1 cellular context compared by ENCODE assay signal in the genomic region with DNA sequence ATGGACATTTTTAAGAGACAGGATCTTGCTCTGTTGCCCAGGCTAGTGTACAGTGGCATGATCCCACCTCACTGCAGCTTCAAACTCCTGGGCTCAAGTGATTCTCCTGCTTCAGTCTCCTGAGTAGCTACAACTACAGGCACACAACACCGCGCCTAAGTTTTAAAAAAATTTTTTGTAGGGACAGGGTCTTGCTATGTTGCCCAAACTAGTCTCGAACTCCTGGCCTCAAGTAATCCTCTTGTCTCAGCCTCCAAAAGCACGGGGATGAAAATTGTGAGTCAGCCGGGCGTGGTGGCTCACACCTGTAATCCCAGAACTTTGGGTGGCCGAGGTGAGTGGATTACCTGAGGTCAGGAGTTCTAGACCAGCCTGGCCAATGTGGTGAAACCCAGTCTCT.
TF ChIP-seq lines count a peak whose summit lies in the region.

No MANE protein-coding gene starts in this region.

TF ChIP-seq in GM23338, 12 proteins besides CTCF, POLR2A, EP300 and RAD21:
- no peak for TF ChIP-seq EZH2 (IDR thresholded peaks at IDR 0.05; ENCODE audit: low read depth, unreplicated experiment)
- no peak for TF ChIP-seq STAT1 (IDR thresholded peaks at IDR 0.05; ENCODE audit: unreplicated experiment)
- no peak for TF ChIP-seq JUNB (IDR thresholded peaks at IDR 0.05; ENCODE audit: unreplicated experiment)
- no peak for TF ChIP-seq EZH2phosphoT487 (IDR thresholded peaks at IDR 0.05; ENCODE audit: unreplicated experiment)
- no peak for TF ChIP-seq NANOG (IDR thresholded peaks at IDR 0.05; ENCODE audit: borderline replicate concordance)
- TF ChIP-seq, protein P1, sequence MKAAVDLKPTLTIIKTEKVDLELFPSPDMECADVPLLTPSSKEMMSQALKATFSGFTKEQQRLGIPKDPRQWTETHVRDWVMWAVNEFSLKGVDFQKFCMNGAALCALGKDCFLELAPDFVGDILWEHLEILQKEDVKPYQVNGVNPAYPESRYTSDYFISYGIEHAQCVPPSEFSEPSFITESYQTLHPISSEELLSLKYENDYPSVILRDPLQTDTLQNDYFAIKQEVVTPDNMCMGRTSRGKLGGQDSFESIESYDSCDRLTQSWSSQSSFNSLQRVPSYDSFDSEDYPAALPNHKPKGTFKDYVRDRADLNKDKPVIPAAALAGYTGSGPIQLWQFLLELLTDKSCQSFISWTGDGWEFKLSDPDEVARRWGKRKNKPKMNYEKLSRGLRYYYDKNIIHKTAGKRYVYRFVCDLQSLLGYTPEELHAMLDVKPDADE (IDR thresholded peaks at IDR 0.05): no peak
- TF ChIP-seq ZNF114 (CRISPR knock-in tag; IDR thresholded peaks at IDR 0.05): no peak
- TF ChIP-seq, protein P2, sequence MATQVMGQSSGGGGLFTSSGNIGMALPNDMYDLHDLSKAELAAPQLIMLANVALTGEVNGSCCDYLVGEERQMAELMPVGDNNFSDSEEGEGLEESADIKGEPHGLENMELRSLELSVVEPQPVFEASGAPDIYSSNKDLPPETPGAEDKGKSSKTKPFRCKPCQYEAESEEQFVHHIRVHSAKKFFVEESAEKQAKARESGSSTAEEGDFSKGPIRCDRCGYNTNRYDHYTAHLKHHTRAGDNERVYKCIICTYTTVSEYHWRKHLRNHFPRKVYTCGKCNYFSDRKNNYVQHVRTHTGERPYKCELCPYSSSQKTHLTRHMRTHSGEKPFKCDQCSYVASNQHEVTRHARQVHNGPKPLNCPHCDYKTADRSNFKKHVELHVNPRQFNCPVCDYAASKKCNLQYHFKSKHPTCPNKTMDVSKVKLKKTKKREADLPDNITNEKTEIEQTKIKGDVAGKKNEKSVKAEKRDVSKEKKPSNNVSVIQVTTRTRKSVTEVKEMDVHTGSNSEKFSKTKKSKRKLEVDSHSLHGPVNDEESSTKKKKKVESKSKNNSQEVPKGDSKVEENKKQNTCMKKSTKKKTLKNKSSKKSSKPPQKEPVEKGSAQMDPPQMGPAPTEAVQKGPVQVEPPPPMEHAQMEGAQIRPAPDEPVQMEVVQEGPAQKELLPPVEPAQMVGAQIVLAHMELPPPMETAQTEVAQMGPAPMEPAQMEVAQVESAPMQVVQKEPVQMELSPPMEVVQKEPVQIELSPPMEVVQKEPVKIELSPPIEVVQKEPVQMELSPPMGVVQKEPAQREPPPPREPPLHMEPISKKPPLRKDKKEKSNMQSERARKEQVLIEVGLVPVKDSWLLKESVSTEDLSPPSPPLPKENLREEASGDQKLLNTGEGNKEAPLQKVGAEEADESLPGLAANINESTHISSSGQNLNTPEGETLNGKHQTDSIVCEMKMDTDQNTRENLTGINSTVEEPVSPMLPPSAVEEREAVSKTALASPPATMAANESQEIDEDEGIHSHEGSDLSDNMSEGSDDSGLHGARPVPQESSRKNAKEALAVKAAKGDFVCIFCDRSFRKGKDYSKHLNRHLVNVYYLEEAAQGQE (IDR thresholded peaks at IDR 0.05; ENCODE audit: unreplicated experiment): no peak
- TF ChIP-seq CREB1 (CRISPR knock-in tag; IDR thresholded peaks at IDR 0.05; ENCODE audit: low read depth): no peak
